ENCODE assay signal across 9 cellular contexts in genomic region chr2:230575640-230576324, GRCh38.
DNase-seq lines count a peak whose midpoint lies in the region; ATAC-seq and TF ChIP-seq lines count a peak whose summit lies in the region.
"Had no signal": no experiment of that assay in that cellular context is flagged by ENCODE, and none has a peak within 500 bp of the region (broad histone marks: within the 10 kb centered on the region; RNA-seq: fewer than 3 reads in every experiment).

No MANE protein-coding gene starts in this region.

- H3K4me3 Mint-ChIP-seq in activated CD4-positive, alpha-beta memory T cell treated with anti-CD3 and anti-CD28 coated beads, Interleukin-2, amount 10 ng/mL, durations not matched to agents 7 days and 5 days: peak overlapping the region; percentile 8

- H3K4me1 Mint-ChIP-seq in activated CD4-positive, alpha-beta memory T cell treated with anti-CD3 and anti-CD28 coated beads, Interleukin-2, amount 10 ng/mL, durations not matched to agents 7 days and 5 days: peaks cover 10% of the 10 kb centered on the region

- H3K36me3 ChIP-seq in effector memory CD4-positive, alpha-beta T cell (ENCODE audit: control insufficient read depth, insufficient read depth, low read length): no peaks in the 10 kb centered on the region

- H3K4me3 ChIP-seq in effector memory CD4-positive, alpha-beta T cell (ENCODE audit: insufficient read depth, low read depth, low read length, poor library complexity, severe bottlenecking): no peak overlapping the region

- H3K27me3 ChIP-seq in effector memory CD4-positive, alpha-beta T cell (replicated peaks; ENCODE audit: control insufficient read depth, insufficient read depth, low read length, poor library complexity, severe bottlenecking): no peaks in the 10 kb centered on the region

- H3K36me3 Mint-ChIP-seq in activated CD4-positive, alpha-beta memory T cell treated with anti-CD3 and anti-CD28 coated beads, Interleukin-2, amount 10 ng/mL, durations not matched to agents 7 days and 5 days (ENCODE audit: low read depth): peaks cover 19% of the 10 kb centered on the region

- TF ChIP-seq CTCF in GM10248 (IDR thresholded peaks at IDR 0.05; ENCODE audit: control extremely low read depth, extremely low read depth, low read depth, missing control alignments): no peak

- H3K27ac Mint-ChIP-seq in activated CD4-positive, alpha-beta memory T cell treated with anti-CD3 and anti-CD28 coated beads, Interleukin-2, amount 10 ng/mL, durations not matched to agents 7 days and 5 days: peak overlapping the region; percentile 6

- no peak overlapping the region for H3K27ac ChIP-seq in effector memory CD4-positive, alpha-beta T cell (ENCODE audit: insufficient read depth, low read length, poor library complexity, severe bottlenecking)

- CTCF ChIA-PET in activated CD4-positive, alpha-beta memory T cell treated with anti-CD3 and anti-CD28 coated beads, Interleukin-2, amount 10 ng/mL, durations not matched to agents 7 days and 5 days (lab: Charles Lee): interaction anchor here (1.1 kb wide), 1 partner anchor 509 kb away, joined by 3 read pairs; no protein-coding TSS in a partner anchor
- CTCF ChIA-PET in GM10248 (lab: Yijun Ruan, JAX): interaction anchor here (1.0 to 1.4 kb wide), 2 partner anchors 10 to 28 kb away, joined by 3 read pairs; no protein-coding TSS in a partner anchor

- peak; percentile 99 for ATAC-seq in stimulated activated naive CD8-positive, alpha-beta T cell treated with anti-CD3 and anti-CD28 coated beads, Interleukin-15, Interleukin-2, amounts not matched to agents 100 U/mL and 50 U/mL, for 24 hours

- H3K9me3 ChIP-seq in effector memory CD4-positive, alpha-beta T cell (ENCODE audit: control insufficient read depth, low read length): peaks cover 9% of the 10 kb centered on the region

- POLR2A ChIA-PET in activated CD4-positive, alpha-beta memory T cell treated with anti-CD3 and anti-CD28 coated beads, Interleukin-2, amount 10 ng/mL, durations not matched to agents 7 days and 5 days (lab: Charles Lee): interaction anchor here (1.0 to 1.1 kb wide), 2 partner anchors 9 to 157 kb away, joined by 3 read pairs; no protein-coding TSS in a partner anchor
- POLR2A ChIA-PET in GM10248 (lab: Yijun Ruan, JAX): interaction anchor here (0.6 kb wide), 1 partner anchor 21 kb away, joined by 4 read pairs; no protein-coding TSS in a partner anchor

- no peaks in the 10 kb centered on the region for H3K4me1 ChIP-seq in effector memory CD4-positive, alpha-beta T cell (ENCODE audit: control insufficient read depth, insufficient read depth, low read length, poor library complexity, severe bottlenecking)

- no peaks in the 10 kb centered on the region for H3K27me3 Mint-ChIP-seq in activated CD4-positive, alpha-beta memory T cell treated with anti-CD3 and anti-CD28 coated beads, Interleukin-2, amount 10 ng/mL, durations not matched to agents 7 days and 5 days

- H3K9me3 Mint-ChIP-seq in activated CD4-positive, alpha-beta memory T cell treated with anti-CD3 and anti-CD28 coated beads, Interleukin-2, amount 10 ng/mL, durations not matched to agents 7 days and 5 days: peaks cover 28% of the 10 kb centered on the region

- DNase-seq in SIG-M5 treated with dmso at 0.1 percent for 504 hours (lab: John Stamatoyannopoulos, UW; ENCODE audit: unreplicated experiment): peak; percentile 24
- DNase-seq in SIG-M5 (lab: John Stamatoyannopoulos, UW): no peak
- peak; percentile 55 for DNase-seq in activated CD4-positive, alpha-beta memory T cell treated with anti-CD3 and anti-CD28 coated beads, Interleukin-2, amount 10 ng/mL, durations not matched to agents 7 days and 5 days
- peak; percentile 17 to 24 (median 20) for DNase-seq in effector memory CD4-positive, alpha-beta T cell
- peak; percentile 68 for DNase-seq in stimulated activated naive CD8-positive, alpha-beta T cell treated with anti-CD3 and anti-CD28 coated beads, Interleukin-15, Interleukin-2, amounts not matched to agents 100 U/mL and 50 U/mL, for 24 hours
- DNase-seq in occipital lobe (lab: John Stamatoyannopoulos, UW): no peak
- DNase-seq in GM10248 (ENCODE audit: extremely low spot score): no peak
- DNase-seq in HK-2 (ENCODE audit: unreplicated experiment): no peak
- DNase-seq: NCI-H510A treated with DMSO at 0.1 percent for 48 hours had no signal

Comparison
In these comparisons a context has a peak if more than half of its experiments do, and no peak if none do; other contexts are left out.
1. DNase-seq: peak in SIG-M5 treated with dmso at 0.1 percent for 504 hours (single experiment), activated CD4-positive, alpha-beta memory T cell treated with anti-CD3 and anti-CD28 coated beads, Interleukin-2, amount 10 ng/mL, durations not matched to agents 7 days and 5 days (single experiment), effector memory CD4-positive, alpha-beta T cell (3 of 3) and stimulated activated naive CD8-positive, alpha-beta T cell treated with anti-CD3 and anti-CD28 coated beads, Interleukin-15, Interleukin-2, amounts not matched to agents 100 U/mL and 50 U/mL, for 24 hours (single experiment); none in SIG-M5 (single experiment), occipital lobe (single experiment), GM10248 (single experiment) and HK-2 (single experiment).